Comparison of ENCODE assay signal across 8 cellular contexts in genomic region chr3:42117175-42118008, GRCh38. TPM values are rescaled to one million over a fixed set of nuclear protein-coding genes. Genes with fewer than 3 reads are reported as not detected.
DNase-seq lines count a peak whose midpoint lies in the region; ATAC-seq and TF ChIP-seq lines count a peak whose summit lies in the region.

No MANE protein-coding gene starts in this region.

- TF ChIP-seq CTCF in MCF 10A (IDR thresholded peaks at IDR 0.05; ENCODE audit: unreplicated experiment) = peak; percentile 47
- peak; percentile 66 for TF ChIP-seq CTCF in type B pancreatic cell (conservative IDR thresholded peaks at IDR 0.05)

- CTCF ChIA-PET in MCF 10A (lab: Yijun Ruan, JAX) = interaction anchor here (0.6 to 10.1 kb wide), 40 partner anchors 9 to 1836 kb away, joined by 3 to 369 read pairs (median 4); no protein-coding TSS in a partner anchor

- intact Hi-C loops in MCF 10A (cut with micrococcal nuclease) = loop anchor here (1.0 to 5.0 kb wide), 3 partner anchors 74 to 325 kb away; no protein-coding TSS in a partner anchor

- no TSS peak for BruUV-seq in MCF 10A (replicated peaks; lab: Mats Ljungman, UMichigan)

- POLR2A ChIA-PET in MCF 10A (lab: Yijun Ruan, JAX) = interaction anchor here (0.6 to 1.7 kb wide), 6 partner anchors 13 to 225 kb away, joined by 3 to 7 read pairs (median 3); no protein-coding TSS in a partner anchor

- H3K4me1 Mint-ChIP-seq in MCF 10A (ENCODE audit: insufficient read depth, unreplicated experiment) (peaks cover 34% of the 10 kb centered on the region), type B pancreatic cell (ENCODE audit: unreplicated experiment) (peaks cover 24% of the 10 kb centered on the region)

- ATAC-seq in GM21390 (IDR thresholded peaks at IDR 0.05; ENCODE audit: unreplicated experiment) (no peak), GM19463 (IDR thresholded peaks at IDR 0.05; ENCODE audit: unreplicated experiment) (no peak)

- peak; percentile 61 for DNase-seq in AG20443 (ENCODE audit: low spot score)
- DNase-seq in HS-27A (ENCODE audit: low read depth) = peak; percentile 58
- peak; percentile 62 for DNase-seq in MCF 10A (ENCODE audit: unreplicated experiment)
- peak; percentile 56 for DNase-seq in left kidney (ENCODE audit: low read depth, low spot score)
- DNase-seq in type B pancreatic cell (ENCODE audit: extremely low spot score, unreplicated experiment) = no peak
- DNase-seq in NCI-H1694 (lab: John Stamatoyannopoulos, UW) = no peak

- H3K27me3 Mint-ChIP-seq in MCF 10A (ENCODE audit: insufficient read depth, unreplicated experiment) (no peaks in the 10 kb centered on the region), type B pancreatic cell (no peaks in the 10 kb centered on the region)

- H3K27ac Mint-ChIP-seq in MCF 10A (ENCODE audit: low read depth, unreplicated experiment) (peak overlapping the region; percentile 85), type B pancreatic cell (peak overlapping the region; percentile 40)

- H3K4me3 Mint-ChIP-seq in MCF 10A (ENCODE audit: unreplicated experiment) (peak overlapping the region; percentile 68), type B pancreatic cell (peak overlapping the region; percentile 20)

- H3K36me3 Mint-ChIP-seq in MCF 10A (ENCODE audit: insufficient read depth, unreplicated experiment) (peaks cover 6% of the 10 kb centered on the region), type B pancreatic cell (no peaks in the 10 kb centered on the region)

- H3K9me3 Mint-ChIP-seq in MCF 10A (ENCODE audit: unreplicated experiment) (no peaks in the 10 kb centered on the region), type B pancreatic cell (no peaks in the 10 kb centered on the region)

RNA-seq across cellular contexts. Expression of gene TRAK1, which starts 26.2 kb away (rescaled TPM):
- total RNA-seq in MCF 10A (2022) (32.8 and 33.2 TPM in 2 replicates), type B pancreatic cell (ENCODE audit: low replicate concordance) (49.2 and 54.7 TPM in 2 replicates)

Comparison
In these comparisons a context has a peak if more than half of its experiments do, and no peak if none do; other contexts are left out.
1. DNase-seq: peak in AG20443 (single experiment), HS-27A (single experiment), MCF 10A (single experiment) and left kidney (single experiment); none in type B pancreatic cell (single experiment) and NCI-H1694 (single experiment).